10 cellular contexts compared by ENCODE assay signal in genomic region chr7:115476666-115477065, GRCh38.
A peak's percentile ranks its signal among the peaks of the same experiment; 100 is the strongest.
DNase-seq lines count a peak whose midpoint lies in the region; ATAC-seq and TF ChIP-seq lines count a peak whose summit lies in the region.
"Had no signal": no experiment of that assay in that cellular context is flagged by ENCODE, and none has a peak within 500 bp of the region (broad histone marks: within the 10 kb centered on the region; RNA-seq: fewer than 3 reads in every experiment).

No MANE protein-coding gene starts in this region.

- H3K4me2 ChIP-seq in skeletal muscle satellite cell (ENCODE audit: low read length): peak overlapping the region; percentile 92

- H3K27me3 ChIP-seq in gastroesophageal sphincter (peaks cover 19% of the 10 kb centered on the region), skeletal muscle satellite cell (ENCODE audit: control insufficient read depth, insufficient read depth, low read length) (no peaks in the 10 kb centered on the region)

- H3K36me3 ChIP-seq in gastroesophageal sphincter (no peaks in the 10 kb centered on the region), skeletal muscle satellite cell (ENCODE audit: insufficient read depth, low read length) (no peaks in the 10 kb centered on the region)
- H3K36me3 ChIP-seq: right lobe of liver had no signal

- TF ChIP-seq POLR2A in gastroesophageal sphincter (IDR thresholded peaks at IDR 0.05): no peak

- H3K27ac ChIP-seq in gastroesophageal sphincter: no peak overlapping the region
- H3K27ac ChIP-seq: 22Rv1, right lobe of liver had no signal

- H3K4me3 ChIP-seq in gastroesophageal sphincter: peak overlapping the region; percentile 42
- peak overlapping the region; percentile 71 for H3K4me3 ChIP-seq in skeletal muscle satellite cell (ENCODE audit: low read length)
- H3K4me3 ChIP-seq: right lobe of liver had no signal

- TF ChIP-seq CTCF in gastroesophageal sphincter (IDR thresholded peaks at IDR 0.05): no peak

- no peak for TF ChIP-seq EP300 in gastroesophageal sphincter (IDR thresholded peaks at IDR 0.05)

- DNase-seq in DMS53 (lab: John Stamatoyannopoulos, UW) (peak; percentile 43), DMS53 treated with DMSO at 0.1 percent for 48 hours (lab: John Stamatoyannopoulos, UW; ENCODE audit: unreplicated experiment) (no peak), NCI-H774 (lab: John Stamatoyannopoulos, UW) (peak; percentile 32), NCI-H526 treated with DMSO at 0.1 percent for 48 hours (lab: John Stamatoyannopoulos, UW) (no peak), NCI-H2227 treated with DMSO at 0.1 percent for 48 hours (lab: John Stamatoyannopoulos, UW) (no peak), nucleus accumbens (lab: John Stamatoyannopoulos, UW) (no peak)

- peak overlapping the region; percentile 73 for H3K9ac ChIP-seq in skeletal muscle satellite cell (ENCODE audit: low read depth, low read length)

- H3K4me1 ChIP-seq in gastroesophageal sphincter (peaks cover 0 to 7% (median 0%) of the 10 kb centered on the region in 3 donors), skeletal muscle satellite cell (ENCODE audit: control insufficient read depth, insufficient read depth, low read length) (peaks cover 21% of the 10 kb centered on the region)

- WGBS in gastroesophageal sphincter (ENCODE audit: low coverage in 1 of 2), 2 donors: 44 to 70% methylated on average over 4 to 5 of the region's 6 CpGs

- ATAC-seq in gastroesophageal sphincter: no peak

- H3K9me3 ChIP-seq in gastroesophageal sphincter (no peaks in the 10 kb centered on the region), skeletal muscle satellite cell (replicated peaks; ENCODE audit: low read length) (no peaks in the 10 kb centered on the region)
- H3K9me3 ChIP-seq: right lobe of liver had no signal

Comparison
In these comparisons a context has a peak if more than half of its experiments do, and no peak if none do; other contexts are left out.
1. DNase-seq: peak in DMS53 (single experiment) and NCI-H774 (single experiment); none in DMS53 treated with DMSO at 0.1 percent for 48 hours (single experiment), NCI-H526 treated with DMSO at 0.1 percent for 48 hours (single experiment), NCI-H2227 treated with DMSO at 0.1 percent for 48 hours (single experiment) and nucleus accumbens (0 of 56).